17 cellular contexts compared by ENCODE assay signal in the genomic region with DNA sequence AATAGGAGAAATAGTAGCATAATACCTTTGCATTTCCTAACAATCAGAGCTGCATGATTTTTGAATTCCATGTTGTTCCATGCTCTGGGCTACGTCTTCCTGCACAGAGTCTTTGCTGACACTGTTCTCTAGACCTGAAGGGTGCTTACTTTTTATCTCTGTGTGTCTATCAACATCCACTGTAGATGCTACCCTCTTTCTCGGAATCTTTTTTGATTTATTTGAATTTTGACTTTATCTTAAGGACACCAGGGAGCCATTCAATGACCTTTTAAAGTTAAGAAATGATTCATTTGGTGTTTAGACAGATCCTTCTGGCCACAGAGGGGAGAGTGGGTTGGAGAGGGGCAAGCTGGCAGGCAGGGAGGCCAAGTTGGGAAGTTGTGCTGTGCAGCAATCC.
DNase-seq lines count a peak whose midpoint lies in the region; ATAC-seq and TF ChIP-seq lines count a peak whose summit lies in the region.
"Had no signal": no experiment of that assay in that cellular context is flagged by ENCODE, and none has a peak within 500 bp of the region (broad histone marks: within the 10 kb centered on the region; RNA-seq: fewer than 3 reads in every experiment).

No MANE protein-coding gene starts in this region.

- no peak for TF ChIP-seq CTCF in H9 (conservative IDR thresholded peaks at IDR 0.05)
- no peak for TF ChIP-seq CTCF in Panc1 (IDR thresholded peaks at IDR 0.05)
- no peak for TF ChIP-seq CTCF in hepatocyte (IDR thresholded peaks at IDR 0.05; ENCODE audit: poor library complexity)

- intact Hi-C loops in Panc1 (cut with micrococcal nuclease; ENCODE audit: unreplicated experiment): loop anchor here (10.0 kb wide), 1 partner anchor 419 kb away; a partner anchor contains a TSS

- no peak overlapping the region for H2AFZ ChIP-seq in H9 (ENCODE audit: low read length)
- H2AFZ ChIP-seq in hepatocyte: no peak overlapping the region
- peak overlapping the region; percentile 46 for H2AFZ ChIP-seq in trophoblast cell (ENCODE audit: insufficient read depth, low read length, poor library complexity)

- H3K36me3 Mint-ChIP-seq in H9 (ENCODE audit: insufficient read depth in 1 of 3, low read depth in 3 of 3): peaks cover 4 to 25% (median 13%) of the 10 kb centered on the region in 3 experiments; a peak in 6 of 7 replicates
- H3K36me3 Mint-ChIP-seq: CD4-positive, CD25-positive, alpha-beta regulatory T cell had no signal

- H4K12ac ChIP-seq in trophoblast cell (ENCODE audit: low read depth, low read length): peak overlapping the region; percentile 63

- no peaks in the 10 kb centered on the region for H3K9me2 ChIP-seq in hepatocyte (replicated peaks; ENCODE audit: insufficient read depth)

- H3K9me3 Mint-ChIP-seq in H9: peaks cover 0 to 2% of the 10 kb centered on the region in 2 experiments; a peak in 1 of 5 replicates

- H4K8ac ChIP-seq in H9 (replicated peaks; ENCODE audit: insufficient read length, low read depth, low read length): no peak overlapping the region
- H4K8ac ChIP-seq in trophoblast cell (ENCODE audit: low read depth, low read length): peak overlapping the region; percentile 74

- no peaks in the 10 kb centered on the region for H3K9me3 ChIP-seq in H9 (ENCODE audit: control insufficient read depth, low read depth, low read length)
- H3K9me3 ChIP-seq in Panc1 (ENCODE audit: control insufficient read depth, insufficient read depth, low read depth, low read length): no peaks in the 10 kb centered on the region
- no peaks in the 10 kb centered on the region for H3K9me3 ChIP-seq in hepatocyte (ENCODE audit: low read depth)
- peaks cover 5% of the 10 kb centered on the region for H3K9me3 ChIP-seq in trophoblast cell (ENCODE audit: insufficient read depth, low read depth, low read length)

- no TSS peak for BruUV-seq in Panc1 (replicated peaks; lab: Mats Ljungman, UMichigan)

- H2BK20ac ChIP-seq in H9 (ENCODE audit: low read depth, low read length, poor library complexity, severe bottlenecking): no peak overlapping the region

- peaks cover 7% of the 10 kb centered on the region for H3K4me1 ChIP-seq in H9 (ENCODE audit: insufficient read depth, low read length)
- H3K4me1 ChIP-seq in Panc1 (ENCODE audit: control insufficient read depth, insufficient read depth, low read length): peaks cover 56% of the 10 kb centered on the region
- H3K4me1 ChIP-seq in hepatocyte (ENCODE audit: insufficient read depth): peaks cover 27% of the 10 kb centered on the region
- H3K4me1 ChIP-seq in trophoblast cell (ENCODE audit: control insufficient read depth in 1 of 2, insufficient read depth in 2 of 2, low read length in 2 of 2): peaks cover 40 to 49% of the 10 kb centered on the region in 2 experiments

- H3K4me3 ChIP-seq in Panc1 (ENCODE audit: low read depth in 2 of 2, low read length in 2 of 2): no peak overlapping the region
- no peak overlapping the region for H3K4me3 ChIP-seq in hepatocyte
- no peak overlapping the region for H3K4me3 ChIP-seq in trophoblast cell (ENCODE audit: low read depth, low read length)

- H2BK15ac ChIP-seq in H9 (ENCODE audit: low read depth, low read length): peak overlapping the region; percentile 13; the same call in 1 of the 2 replicates

- H3K79me1 ChIP-seq in H9 (ENCODE audit: insufficient read depth, low read depth, low read length, poor library complexity, severe bottlenecking) (peaks cover 8% of the 10 kb centered on the region), trophoblast cell (ENCODE audit: low read length) (peaks cover 31% of the 10 kb centered on the region)

- H3K18ac ChIP-seq in H9 (ENCODE audit: insufficient read length, low read depth, low read length): peak overlapping the region; percentile 64
- H3K18ac ChIP-seq in trophoblast cell (ENCODE audit: low read length): peak overlapping the region; percentile 91

- H3K4ac ChIP-seq in H9 (ENCODE audit: low read depth, low read length) (no peak overlapping the region), trophoblast cell (ENCODE audit: low read depth, low read length) (peak overlapping the region; percentile 95)

- CTCF ChIA-PET in Panc1 (lab: Charles Lee): no interaction called here

- peak overlapping the region; percentile 74 to 97 (median 80) for H3K27ac Mint-ChIP-seq in H9

- no peaks in the 10 kb centered on the region; the same call in 1 of the 2 replicates for H3K79me2 ChIP-seq in H9 (ENCODE audit: insufficient read depth, low read length)
- no peaks in the 10 kb centered on the region for H3K79me2 ChIP-seq in hepatocyte
- H3K79me2 ChIP-seq in trophoblast cell (ENCODE audit: control insufficient read depth, insufficient read depth, low read length, poor library complexity): peaks cover 4% of the 10 kb centered on the region

- no peak overlapping the region for H3K9ac ChIP-seq in H9 (ENCODE audit: extremely low read depth, insufficient read length, low read length)
- H3K9ac ChIP-seq in trophoblast cell (ENCODE audit: low read length): no peak overlapping the region

- H2AK5ac ChIP-seq in H9 (ENCODE audit: insufficient read length, low read length) (no peak overlapping the region), trophoblast cell (ENCODE audit: low read length) (peak overlapping the region; percentile 99)

- DNase-seq in H9 (no peak), Panc1 (ENCODE audit: low read depth, low spot score) (no peak), hepatocyte (ENCODE audit: low spot score) (no peak), trophoblast cell (no peak), NCI-H1105 (lab: John Stamatoyannopoulos, UW) (no peak), amniotic stem cell (lab: John Stamatoyannopoulos, UW) (no peak), NCI-H748 (lab: John Stamatoyannopoulos, UW; ENCODE audit: unreplicated experiment) (no peak)
- DNase-seq: Calu3; CD4-positive, CD25-positive, alpha-beta regulatory T cell; DMS53; Kasumi-1; NCI-H1417 treated with DMSO at 0.1 percent for 48 hours; NCI-H2029; NCI-H2171 treated with DMSO at 0.1 percent for 48 hours; NCI-H510A; NCI-H82; SHP77 had no signal

- no peak overlapping the region for H3K4me2 ChIP-seq in H9 (ENCODE audit: insufficient read depth, insufficient read length, low read length)
- H3K4me2 ChIP-seq in hepatocyte: no peak overlapping the region
- no peak overlapping the region for H3K4me2 ChIP-seq in trophoblast cell (ENCODE audit: low read length)

- no peak overlapping the region for H3T11ph ChIP-seq in H9 (ENCODE audit: low read length)

- peaks cover 28 to 36% of the 10 kb centered on the region in 2 experiments for H3K4me1 Mint-ChIP-seq in H9
- H3K4me1 Mint-ChIP-seq: CD4-positive, CD25-positive, alpha-beta regulatory T cell had no signal

- in situ Hi-C loops in Panc1 (cut with HindIII; ENCODE audit: low pct_unique_long_range_greater_than_20kb, low sequenced_read_pairs): no loop called here

- H3K56ac ChIP-seq in H9 (ENCODE audit: insufficient read length, low read depth, low read length): no peak overlapping the region

- no peaks in the 10 kb centered on the region for H3K27me3 ChIP-seq in H9 (ENCODE audit: insufficient read depth, low read length)
- H3K27me3 ChIP-seq in Panc1 (ENCODE audit: control insufficient read depth, insufficient read depth, low read length): no peaks in the 10 kb centered on the region
- H3K27me3 ChIP-seq in hepatocyte: no peaks in the 10 kb centered on the region
- H3K27me3 ChIP-seq in trophoblast cell (ENCODE audit: insufficient read depth, low read length): no peaks in the 10 kb centered on the region

- POLR2A ChIA-PET in Panc1 (lab: Charles Lee): no interaction called here

- ATAC-seq in Panc1: no peak

- H3K4me3 Mint-ChIP-seq in H9: no peak overlapping the region; a peak in 1 of 5 replicates
- H3K4me3 Mint-ChIP-seq: CD4-positive, CD25-positive, alpha-beta regulatory T cell had no signal

- no peaks in the 10 kb centered on the region for H3K36me3 ChIP-seq in Panc1 (ENCODE audit: control insufficient read depth, insufficient read depth, low read length)
- H3K36me3 ChIP-seq in hepatocyte (replicated peaks; ENCODE audit: insufficient read depth, low read depth): no peaks in the 10 kb centered on the region
- no peaks in the 10 kb centered on the region for H3K36me3 ChIP-seq in trophoblast cell (ENCODE audit: control insufficient read depth in 1 of 2, insufficient read depth in 2 of 2, low read length in 2 of 2)

- H4K5ac ChIP-seq in H9 (ENCODE audit: insufficient read length, low read depth, low read length): no peak overlapping the region

- H2BK120ac ChIP-seq in H9 (ENCODE audit: low read depth, low read length, poor library complexity, severe bottlenecking) (no peak overlapping the region), trophoblast cell (ENCODE audit: insufficient read depth, low read length, poor library complexity) (peak overlapping the region; percentile 100)

- H3K14ac ChIP-seq in H9 (ENCODE audit: insufficient read depth, low read length) (peak overlapping the region; percentile 77), trophoblast cell (ENCODE audit: low read length) (peak overlapping the region; percentile 97)

- H2BK12ac ChIP-seq in H9 (ENCODE audit: insufficient read length, low read depth, low read length) (peak overlapping the region; percentile 76), trophoblast cell (ENCODE audit: low read length) (peak overlapping the region; percentile 100)

- WGBS in H9 (ENCODE audit: extremely low coverage, insufficient read length, low lambda C conversion rate): no CpG with 5 or more reads among the region's 2 CpGs
- 72% methylated on average over 2 of the region's 2 CpGs for WGBS in hepatocyte (ENCODE audit: low lambda C conversion rate, missing lambda C conversion rate)
- no CpG with 5 or more reads among the region's 2 CpGs for WGBS in trophoblast cell (ENCODE audit: extremely low coverage, insufficient coverage, insufficient read length)

- no peaks in the 10 kb centered on the region for H3K23me2 ChIP-seq in H9 (ENCODE audit: insufficient read length, low read depth, low read length, poor library complexity, severe bottlenecking)

- H4K20me1 ChIP-seq in H9 (ENCODE audit: control insufficient read depth, insufficient read depth, insufficient read length): no peaks in the 10 kb centered on the region
- H4K20me1 ChIP-seq in hepatocyte (ENCODE audit: insufficient read depth, poor library complexity, severe bottlenecking): no peaks in the 10 kb centered on the region

- H4K91ac ChIP-seq in H9 (ENCODE audit: insufficient read length, low read depth, low read length): peak overlapping the region; percentile 82
- peak overlapping the region; percentile 99 for H4K91ac ChIP-seq in trophoblast cell (ENCODE audit: low read depth, low read length)

- H3K27ac ChIP-seq in H9 (ENCODE audit: insufficient read length, low read depth, low read length) (no peak overlapping the region), Panc1 (ENCODE audit: low read length) (peak overlapping the region; percentile 82), hepatocyte (peak overlapping the region; percentile 95), trophoblast cell (ENCODE audit: low read depth, low read length) (peak overlapping the region; percentile 82)

- H2BK5ac ChIP-seq in H9 (ENCODE audit: insufficient read length, low read length) (no peak overlapping the region), trophoblast cell (ENCODE audit: low read depth, low read length, poor library complexity) (peak overlapping the region; percentile 98)

- no peaks in the 10 kb centered on the region for H3K27me3 Mint-ChIP-seq in H9 (ENCODE audit: low read depth)
- H3K27me3 Mint-ChIP-seq: CD4-positive, CD25-positive, alpha-beta regulatory T cell had no signal

- H3K23ac ChIP-seq in H9 (ENCODE audit: insufficient read length, low read depth, low read length): no peak overlapping the region
- no peak overlapping the region for H3K23ac ChIP-seq in trophoblast cell (ENCODE audit: low read length)
